In the genomic region with DNA sequence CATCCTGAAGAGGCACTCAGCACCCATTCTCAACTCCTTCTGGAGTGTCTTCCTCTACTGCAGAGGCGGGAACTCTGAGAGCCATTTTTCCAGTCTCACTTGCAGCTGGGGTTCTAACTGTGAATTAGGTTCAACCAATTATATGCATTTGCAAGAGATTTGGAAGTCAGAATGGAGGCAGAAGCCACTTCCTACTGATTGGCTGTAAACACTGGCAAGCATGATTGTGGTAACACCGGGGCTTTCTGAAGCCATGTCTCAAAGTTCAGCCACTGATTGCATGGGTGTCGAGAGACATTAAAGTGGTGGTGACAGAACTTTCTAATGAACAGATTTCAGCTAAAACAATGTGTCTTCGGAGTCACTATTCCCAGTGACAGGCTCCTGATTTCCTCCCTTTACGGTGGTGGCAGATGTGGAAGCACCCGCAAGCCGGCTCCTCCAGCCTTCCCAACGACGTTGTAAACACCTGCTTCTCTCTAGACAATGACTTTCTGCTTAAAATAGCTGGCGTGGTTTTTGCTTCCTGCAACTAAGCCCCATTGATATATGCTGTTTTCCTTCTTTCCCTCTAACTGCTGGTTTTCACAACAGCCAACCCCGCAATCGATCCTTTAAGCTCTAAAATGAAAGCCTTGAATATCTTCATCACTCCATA, we compare ENCODE assay signal across 7 cellular contexts.
A peak's percentile ranks its signal among the peaks of the same experiment; 100 is the strongest.
DNase-seq lines count a peak whose midpoint lies in the region; ATAC-seq, FAIRE-seq and TF ChIP-seq lines count a peak whose summit lies in the region.

No MANE protein-coding gene starts in this region.

- FAIRE-seq in K562 (lab: Jason Lieb, UNC), result peak; percentile 23
- no peak for FAIRE-seq in frontal cortex (lab: Jason Lieb, UNC)

- no peak for TF ChIP-seq RAD21 in K562 (CRISPR knock-in tag; conservative IDR thresholded peaks at IDR 0.05 in 1 of 2, IDR thresholded peaks at IDR 0.05 in 1 of 2)

- peaks cover 3% of the 10 kb centered on the region for H3F3A ChIP-seq in Loucy (ENCODE audit: low read depth)

- H4K20me1 ChIP-seq in Loucy (ENCODE audit: insufficient read depth, low read length, poor library complexity, severe bottlenecking) (no peaks in the 10 kb centered on the region), K562 (replicated peaks; ENCODE audit: control insufficient read depth, insufficient read depth, low read length) (no peaks in the 10 kb centered on the region)

- H3K4me3 ChIP-seq in Loucy (ENCODE audit: low read length, poor library complexity, severe bottlenecking) (peak overlapping the region; percentile 47), K562 (no peak overlapping the region), skeletal muscle tissue (ENCODE audit: low read length in 3 of 3) (peak overlapping the region in 2 of 3 donors; percentile 1 to 29), aorta (ENCODE audit: low read length in 2 of 2) (no peak overlapping the region)

- no peak for TF ChIP-seq EP300 in K562 (IDR thresholded peaks at IDR 0.05; ENCODE audit: low read length)

- POLR2A ChIA-PET in K562 (lab: Yijun Ruan, JAX), result interaction anchor here (1.0 kb wide), 1 partner anchor 22 kb away, joined by 3 read pairs; no protein-coding TSS in a partner anchor

- intact Hi-C loops in K562 (cut with micrococcal nuclease), result loop anchor here (5.0 kb wide), 1 partner anchor 45 kb away; no protein-coding TSS in a partner anchor
- intact Hi-C loops in aorta (cut with DNase I), result no loop called here

- DNase-seq in K562 (ENCODE audit: extremely low read depth in 1 of 4, low spot score in 3 of 4), result no peak
- no peak for DNase-seq in aorta
- DNase-seq in frontal cortex (ENCODE audit: low spot score in 2 of 2), result no peak

- BruUV-seq in K562 (replicated peaks; lab: Mats Ljungman, UMichigan), result no TSS peak

- TF ChIP-seq CTCF in Loucy (conservative IDR thresholded peaks at IDR 0.05; ENCODE audit: low read length), result no peak
- TF ChIP-seq CTCF in K562 (IDR thresholded peaks at IDR 0.05 in 2 of 3, conservative IDR thresholded peaks at IDR 0.05 in 1 of 3; ENCODE audit: insufficient read depth in 2 of 3, low read depth in 1 of 3, low read length in 3 of 3), result no peak

- CTCF ChIA-PET in K562 (lab: Yijun Ruan, JAX; ENCODE audit: low intra/inter-chr PET ratio), result no interaction called here

- 61% methylated on average over 12 of the region's 12 CpGs for WGBS in K562 (ENCODE audit: insufficient coverage, low coverage, missing lambda C conversion rate)
- 72 to 81% methylated on average over 12 of the region's 12 CpGs for WGBS in aorta, 2 donors

- H2AFZ ChIP-seq in Loucy (ENCODE audit: low read length) (peak overlapping the region; percentile 6; the same call in 1 of the 2 replicates), K562 (ENCODE audit: low read depth, low read length) (0 out of 2 replicates have a peak overlapping the region, but pooled peaks have one; percentile 8)

- in situ Hi-C loops in K562 (cut with MboI), result no loop called here

- H3K36me3 ChIP-seq in Loucy (ENCODE audit: insufficient read depth, low read length), result peaks cover 9% of the 10 kb centered on the region; the same call in 1 of the 2 replicates
- peaks cover 5% of the 10 kb centered on the region; the same call in 1 of the 3 replicates for H3K36me3 ChIP-seq in K562 (ENCODE audit: control insufficient read depth, insufficient read depth, low read length)
- H3K36me3 ChIP-seq in skeletal muscle tissue (ENCODE audit: control insufficient read depth in 3 of 3, insufficient read depth in 3 of 3, low read length in 3 of 3), result peaks cover 0 to 3% (median 2%) of the 10 kb centered on the region in 3 donors
- H3K36me3 ChIP-seq in aorta (ENCODE audit: control insufficient read depth in 1 of 2, insufficient read depth in 2 of 2, low read length in 1 of 2), result no peaks in the 10 kb centered on the region

- no peak for TF ChIP-seq POLR2A in K562 (conservative IDR thresholded peaks at IDR 0.05)

- H3K4me1 ChIP-seq in Loucy (ENCODE audit: insufficient read depth, low read length, poor library complexity, severe bottlenecking), result peaks cover 47% of the 10 kb centered on the region
- peaks cover 18 to 44% of the 10 kb centered on the region in 2 experiments; a peak in 4 of 5 replicates for H3K4me1 ChIP-seq in K562 (replicated peaks in 1 of 2; ENCODE audit: control insufficient read depth in 2 of 2, insufficient read depth in 2 of 2, low read length in 2 of 2)
- H3K4me1 ChIP-seq in skeletal muscle tissue (ENCODE audit: control insufficient read depth in 3 of 3, insufficient read depth in 3 of 3, low read length in 3 of 3), result peaks cover 52 to 58% (median 52%) of the 10 kb centered on the region in 3 donors
- no peaks in the 10 kb centered on the region for H3K4me1 ChIP-seq in aorta (ENCODE audit: control insufficient read depth in 1 of 2, insufficient read depth in 2 of 2, low read length in 2 of 2)

- H3K9ac ChIP-seq in Loucy (ENCODE audit: low read depth, low read length, poor library complexity, severe bottlenecking) (peak overlapping the region; percentile 13), K562 (ENCODE audit: insufficient read depth in 1 of 2, low read depth in 2 of 2, low read length in 2 of 2) (no peak overlapping the region), skeletal muscle tissue (ENCODE audit: low read depth in 1 of 3, low read length in 3 of 3) (peak overlapping the region in 1 of 3 donors; percentile 46)

- no peaks in the 10 kb centered on the region for H3K9me1 ChIP-seq in K562 (ENCODE audit: control insufficient read depth, insufficient read depth, low read length)

- no peak overlapping the region for H3K27ac ChIP-seq in K562 (ENCODE audit: extremely low read depth, low read depth, low read length)
- H3K27ac ChIP-seq in skeletal muscle tissue (ENCODE audit: low read depth, low read length), result no peak overlapping the region
- no peak overlapping the region for H3K27ac ChIP-seq in aorta (ENCODE audit: low read depth in 1 of 2, low read length in 2 of 2)

- ATAC-seq in GM19025 (IDR thresholded peaks at IDR 0.05; ENCODE audit: low read depth, unreplicated experiment), result peak; percentile 26
- no peak for ATAC-seq in K562
- no peak for ATAC-seq in aorta (ENCODE audit: low FRiP score)
- ATAC-seq in HG02678 (IDR thresholded peaks at IDR 0.05; ENCODE audit: unreplicated experiment), result no peak

- H3K27me3 ChIP-seq in Loucy (ENCODE audit: insufficient read depth, low read length, poor library complexity, severe bottlenecking) (no peaks in the 10 kb centered on the region), K562 (ENCODE audit: control insufficient read depth in 2 of 2, insufficient read depth in 2 of 2, low read length in 2 of 2) (no peaks in the 10 kb centered on the region), skeletal muscle tissue (ENCODE audit: control insufficient read depth in 3 of 3, insufficient read depth in 3 of 3, low read length in 3 of 3) (no peaks in the 10 kb centered on the region), aorta (ENCODE audit: control insufficient read depth in 1 of 2, insufficient read depth in 2 of 2, low read length in 1 of 2) (no peaks in the 10 kb centered on the region)

- H3K4me2 ChIP-seq in Loucy (ENCODE audit: low read depth, low read length, poor library complexity, severe bottlenecking) (peak overlapping the region; percentile 84), K562 (ENCODE audit: insufficient read depth, low read length) (no peak overlapping the region)

- H3K9me2 ChIP-seq in Loucy (replicated peaks; ENCODE audit: low read depth, low read length), result no peaks in the 10 kb centered on the region

- H3K9me3 ChIP-seq in Loucy (ENCODE audit: insufficient read depth, low read depth, low read length), result no peaks in the 10 kb centered on the region
- no peaks in the 10 kb centered on the region for H3K9me3 ChIP-seq in K562 (replicated peaks; ENCODE audit: control insufficient read depth, insufficient read depth, low read depth, low read length)
- H3K9me3 ChIP-seq in skeletal muscle tissue (ENCODE audit: control insufficient read depth in 3 of 3, low read length in 3 of 3), result no peaks in the 10 kb centered on the region
- H3K9me3 ChIP-seq in aorta (ENCODE audit: control insufficient read depth, low read length), result no peaks in the 10 kb centered on the region

- H3K79me2 ChIP-seq in Loucy (ENCODE audit: insufficient read depth, low read length), result no peaks in the 10 kb centered on the region
- H3K79me2 ChIP-seq in K562 (ENCODE audit: control insufficient read depth, insufficient read depth, low read length), result no peaks in the 10 kb centered on the region

TF ChIP-seq in K562, 482 proteins besides CTCF, POLR2A, EP300 and RAD21:
- TF ChIP-seq SMAD3 (CRISPR knock-in tag; conservative IDR thresholded peaks at IDR 0.05) (no peak), RNF2 (IDR thresholded peaks at IDR 0.05) (no peak), MAFK (IDR thresholded peaks at IDR 0.05; ENCODE audit: low read length) (no peak)
TF ChIP-seq in K562: peak in this region for 0.

Comparison
In these comparisons a context has a peak if more than half of its experiments do, and no peak if none do; other contexts are left out.
1. H3K4me3 ChIP-seq: peak in Loucy (single experiment) and skeletal muscle tissue (2 of 3); none in K562 (single experiment) and aorta (0 of 2).